ENCODE assay signal across 8 cellular contexts in genomic region chr2:20422679-20423271, GRCh38. TPM values are rescaled to one million over a fixed set of nuclear protein-coding genes. Genes with fewer than 3 reads are reported as not detected.
DNase-seq lines count a peak whose midpoint lies in the region; ATAC-seq and TF ChIP-seq lines count a peak whose summit lies in the region.

No MANE protein-coding gene starts in this region.

- H3K27me3 ChIP-seq in hepatocyte: no peaks in the 10 kb centered on the region

- peak; percentile 7 for DNase-seq in DMS53 (lab: John Stamatoyannopoulos, UW)
- DNase-seq in DMS53 treated with DMSO at 0.1 percent for 48 hours (lab: John Stamatoyannopoulos, UW; ENCODE audit: unreplicated experiment): no peak
- peak; percentile 73 for DNase-seq in RPMI7951 (ENCODE audit: low read depth)
- DNase-seq in foreskin fibroblast: peak; percentile 67 to 88
- DNase-seq in glomerular visceral epithelial cell (ENCODE audit: extremely low spot score): no peak
- DNase-seq in hepatocyte (ENCODE audit: low spot score): no peak

- TF ChIP-seq CTCF in foreskin fibroblast (IDR thresholded peaks at IDR 0.05; ENCODE audit: low read depth, low read length) (peak; percentile 17), hepatocyte (IDR thresholded peaks at IDR 0.05; ENCODE audit: poor library complexity) (no peak)

- H2AFZ ChIP-seq in hepatocyte: no peak overlapping the region

- no peaks in the 10 kb centered on the region for H3K36me3 ChIP-seq in hepatocyte (replicated peaks; ENCODE audit: insufficient read depth, low read depth)

- H4K20me1 ChIP-seq in hepatocyte (ENCODE audit: insufficient read depth, poor library complexity, severe bottlenecking): no peaks in the 10 kb centered on the region

- H3K4me1 ChIP-seq in hepatocyte (ENCODE audit: insufficient read depth): peaks cover 3% of the 10 kb centered on the region

- H3K9me2 ChIP-seq in hepatocyte (replicated peaks; ENCODE audit: insufficient read depth): no peaks in the 10 kb centered on the region

- H3K4me2 ChIP-seq in hepatocyte: no peak overlapping the region

- no peaks in the 10 kb centered on the region for H3K9me3 ChIP-seq in hepatocyte (ENCODE audit: low read depth)

- H3K27ac ChIP-seq in skin epidermis (peak overlapping the region in 13 of 21 experiments; percentile 16 to 60 (median 38)), hepatocyte (no peak overlapping the region)

- ATAC-seq in HG03521 (IDR thresholded peaks at IDR 0.05; ENCODE audit: unreplicated experiment): no peak

- H3K4me3 ChIP-seq in foreskin fibroblast (ENCODE audit: low read depth in 1 of 2, low read length in 2 of 2) (no peak overlapping the region), skin epidermis (no peak overlapping the region), hepatocyte (no peak overlapping the region)

- no peaks in the 10 kb centered on the region for H3K79me2 ChIP-seq in hepatocyte

- 88% methylated on average over 7 of the region's 7 CpGs for WGBS in hepatocyte (ENCODE audit: low lambda C conversion rate, missing lambda C conversion rate)

RNA-seq across cellular contexts. Expression of gene RHOB, which starts 24.1 kb away (rescaled TPM):
- total RNA-seq in RPMI7951 (2014; rRNA removed; shearing (Covaris generic)): 33.5 and 35.8 TPM in 2 replicates
- 387 and 429 TPM in 2 replicates for total RNA-seq in hepatocyte
- 103 and 146 TPM in 2 replicates for polyA plus RNA-seq in hepatocyte

Comparison
In these comparisons a context has a peak if more than half of its experiments do, and no peak if none do; other contexts are left out.
1. DNase-seq: peak in DMS53 (single experiment), RPMI7951 (single experiment) and foreskin fibroblast (2 of 2); none in DMS53 treated with DMSO at 0.1 percent for 48 hours (single experiment), glomerular visceral epithelial cell (single experiment) and hepatocyte (single experiment).
2. RNA of gene RHOB, which starts 24.1 kb away (total RNA-seq): 387 to 429 TPM in hepatocyte; 33.5 to 35.8 TPM in RPMI7951; every median in the first group is over 10 times any median in the second.